ENCODE assay signal across 20 cellular contexts in the genomic region with DNA sequence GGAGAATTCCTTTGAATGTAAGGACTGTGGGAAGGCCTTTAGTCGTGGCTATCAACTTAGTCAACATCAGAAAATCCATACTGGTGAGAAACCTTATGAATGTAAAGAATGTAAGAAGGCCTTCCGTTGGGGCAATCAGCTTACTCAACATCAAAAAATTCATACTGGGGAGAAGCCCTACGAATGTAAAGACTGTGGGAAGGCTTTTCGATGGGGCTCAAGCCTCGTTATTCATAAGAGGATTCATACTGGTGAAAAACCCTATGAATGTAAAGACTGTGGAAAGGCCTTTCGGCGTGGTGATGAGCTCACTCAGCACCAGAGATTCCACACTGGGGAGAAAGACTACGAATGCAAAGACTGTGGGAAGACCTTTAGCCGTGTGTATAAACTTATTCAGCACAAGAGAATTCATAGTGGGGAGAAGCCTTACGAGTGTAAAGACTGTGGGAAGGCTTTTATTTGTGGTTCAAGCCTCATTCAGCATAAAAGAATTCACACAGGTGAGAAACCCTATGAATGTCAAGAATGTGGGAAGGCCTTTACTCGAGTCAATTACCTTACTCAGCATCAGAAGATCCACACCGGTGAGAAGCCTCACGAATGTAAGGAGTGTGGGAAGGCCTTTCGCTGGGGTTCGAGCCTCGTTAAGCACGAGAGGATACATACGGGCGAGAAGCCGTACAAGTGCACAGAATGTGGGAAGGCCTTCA. TPM values are rescaled to one million over a fixed set of nuclear protein-coding genes. Genes with fewer than 3 reads are reported as not detected.
A peak's percentile ranks its signal among the peaks of the same experiment; 100 is the strongest.
DNase-seq lines count a peak whose midpoint lies in the region; ATAC-seq and TF ChIP-seq lines count a peak whose summit lies in the region.
"Had no signal": no experiment of that assay in that cellular context is flagged by ENCODE, and none has a peak within 500 bp of the region (broad histone marks: within the 10 kb centered on the region; RNA-seq: fewer than 3 reads in every experiment).

No MANE protein-coding gene starts in this region.

- H3K27me3 ChIP-seq in PC-3 (ENCODE audit: low read length) (no peaks in the 10 kb centered on the region), liver (ENCODE audit: control insufficient read depth in 4 of 4, insufficient read depth in 4 of 4, low read length in 3 of 4) (no peaks in the 10 kb centered on the region), upper lobe of right lung (no peaks in the 10 kb centered on the region), SK-N-SH (ENCODE audit: insufficient read depth) (no peaks in the 10 kb centered on the region)

- DNase-seq in cardiac septum (ENCODE audit: low spot score), result peak; percentile 43
- DNase-seq in left cardiac atrium, result no peak
- DNase-seq in PC-3, result no peak
- DNase-seq in upper lobe of right lung, result peak; percentile 31
- no peak for DNase-seq in SK-N-SH
- no peak for DNase-seq in left ventricle myocardium superior
- DNase-seq: CD4-positive, CD25-positive, alpha-beta regulatory T cell; DND-41; GDM1; H9; KG1; NCI-H1092 treated with DMSO at 0.1 percent for 48 hours; NCI-H1694 treated with DMSO at 0.1 percent for 48 hours; NCI-H345; NCI-H69; NK-92 treated with Interleukin-12 subunit alpha and Interleukin-12 subunit beta, amount 100 ng/mL, for 24 hours had no signal

- H3K27ac ChIP-seq in PC-3 (ENCODE audit: low read length), result no peak overlapping the region
- H3K27ac ChIP-seq in liver (ENCODE audit: low read depth in 1 of 2, low read length in 2 of 2), result no peak overlapping the region
- no peak overlapping the region for H3K27ac ChIP-seq in upper lobe of right lung
- no peak overlapping the region for H3K27ac ChIP-seq in SK-N-SH (ENCODE audit: low read depth in 2 of 2, low read length in 1 of 2)
- H3K27ac ChIP-seq: HL-60 had no signal

- CTCF ChIA-PET in PC-3 (lab: Charles Lee), result no interaction called here
- CTCF ChIA-PET in SK-N-SH (lab: Yijun Ruan, JAX), result no interaction called here

- intact Hi-C loops in cardiac septum (cut with DNase I), result no loop called here
- intact Hi-C loops in left cardiac atrium (cut with DNase I), result no loop called here
- intact Hi-C loops in PC-3 (cut with micrococcal nuclease), result no loop called here
- intact Hi-C loops in upper lobe of right lung (cut with DNase I), result no loop called here
- intact Hi-C loops in left ventricle myocardium superior (cut with micrococcal nuclease), result no loop called here

- H3K9me3 ChIP-seq in PC-3 (ENCODE audit: low read length) (peaks cover 34% of the 10 kb centered on the region), liver (ENCODE audit: control insufficient read depth in 4 of 4, low read length in 3 of 4) (peaks cover 21 to 62% (median 32%) of the 10 kb centered on the region in 4 donors), upper lobe of right lung (peaks cover 15% of the 10 kb centered on the region), SK-N-SH (peaks cover 13% of the 10 kb centered on the region)

- no peak for TF ChIP-seq CTCF in PC-3 (conservative IDR thresholded peaks at IDR 0.05; ENCODE audit: low read depth, low read length)
- no peak for TF ChIP-seq CTCF in liver (IDR thresholded peaks at IDR 0.05; ENCODE audit: low read depth, low read length, missing input control)
- TF ChIP-seq CTCF in upper lobe of right lung (IDR thresholded peaks at IDR 0.05), result no peak
- no peak for TF ChIP-seq CTCF in SK-N-SH (IDR thresholded peaks at IDR 0.05)

- no peak for TF ChIP-seq RAD21 in liver (IDR thresholded peaks at IDR 0.05)
- no peak for TF ChIP-seq RAD21 in SK-N-SH (IDR thresholded peaks at IDR 0.05; ENCODE audit: low read length)

- H3K9ac ChIP-seq in PC-3 (ENCODE audit: low read length) (no peak overlapping the region), liver (ENCODE audit: low read depth in 1 of 2, low read length in 2 of 2) (no peak overlapping the region), SK-N-SH (no peak overlapping the region)

- H3K4me1 ChIP-seq in PC-3 (ENCODE audit: insufficient read depth, low read length) (no peaks in the 10 kb centered on the region), liver (ENCODE audit: control insufficient read depth in 4 of 4, insufficient read depth in 4 of 4, low read length in 3 of 4) (no peaks in the 10 kb centered on the region), upper lobe of right lung (no peaks in the 10 kb centered on the region), SK-N-SH (ENCODE audit: control insufficient read depth in 1 of 2, insufficient read depth in 2 of 2, low read depth in 1 of 2, low read length in 1 of 2) (no peaks in the 10 kb centered on the region)

- no peaks in the 10 kb centered on the region for H3K79me2 ChIP-seq in PC-3 (ENCODE audit: low read length)
- no peaks in the 10 kb centered on the region for H3K79me2 ChIP-seq in SK-N-SH (ENCODE audit: insufficient read depth)

- H3K9me2 ChIP-seq in PC-3 (replicated peaks; ENCODE audit: low read length) (no peaks in the 10 kb centered on the region), SK-N-SH (no peaks in the 10 kb centered on the region)

- POLR2A ChIA-PET in PC-3 (lab: Charles Lee; ENCODE audit: unreplicated experiment), result no interaction called here
- POLR2A ChIA-PET in SK-N-SH (lab: Yijun Ruan, JAX), result no interaction called here

- ATAC-seq in left cardiac atrium (no peak), PC-3 (no peak), upper lobe of right lung (no peak), left ventricle myocardium superior (no peak), GM21737 (IDR thresholded peaks at IDR 0.05; ENCODE audit: unreplicated experiment) (no peak)

- TF ChIP-seq EP300 in SK-N-SH (IDR thresholded peaks at IDR 0.05; ENCODE audit: borderline replicate concordance in 1 of 2, low read depth in 1 of 2, low read length in 1 of 2), result no peak

- H3K36me3 ChIP-seq in PC-3 (ENCODE audit: low read depth, low read length) (peaks cover 77% of the 10 kb centered on the region), liver (ENCODE audit: control insufficient read depth in 4 of 4, insufficient read depth in 3 of 4, low read depth in 1 of 4, low read length in 3 of 4) (peaks cover 3 to 38% (median 26%) of the 10 kb centered on the region in 4 donors), upper lobe of right lung (peaks cover 54% of the 10 kb centered on the region), SK-N-SH (replicated peaks in 1 of 2; ENCODE audit: control insufficient read depth in 1 of 2, insufficient read depth in 2 of 2, low read length in 1 of 2) (peaks cover 23 to 51% of the 10 kb centered on the region in 2 experiments)

- H3K4me2 ChIP-seq in PC-3 (ENCODE audit: low read length) (no peak overlapping the region), SK-N-SH (no peak overlapping the region)

- 96% methylated on average over 20 of the region's 20 CpGs for WGBS in liver
- WGBS in SK-N-SH (ENCODE audit: low lambda C conversion rate), result 92% methylated on average over 20 of the region's 20 CpGs

- no peaks in the 10 kb centered on the region for H3F3A ChIP-seq in PC-3 (ENCODE audit: low read length, unreplicated experiment)
- H3F3A ChIP-seq in SK-N-SH (replicated peaks; ENCODE audit: insufficient read depth), result no peaks in the 10 kb centered on the region

- no peaks in the 10 kb centered on the region for H4K20me1 ChIP-seq in PC-3 (ENCODE audit: low read length)
- no peaks in the 10 kb centered on the region for H4K20me1 ChIP-seq in SK-N-SH (ENCODE audit: insufficient read depth)

- H2AFZ ChIP-seq in PC-3 (ENCODE audit: low read length), result no peak overlapping the region
- H2AFZ ChIP-seq in SK-N-SH (ENCODE audit: low read depth), result no peak overlapping the region

- BruUV-seq in PC-3 (replicated peaks; lab: Mats Ljungman, UMichigan), result TSS peak; percentile 30

- peak overlapping the region; percentile 17; the same call in 1 of the 2 replicates for H3K4me3 ChIP-seq in PC-3 (ENCODE audit: low read length)
- H3K4me3 ChIP-seq in liver (ENCODE audit: low read depth in 1 of 3, low read length in 3 of 3), result peak overlapping the region in 2 of 3 donors; percentile 44 to 55
- no peak overlapping the region for H3K4me3 ChIP-seq in upper lobe of right lung
- H3K4me3 ChIP-seq in SK-N-SH (ENCODE audit: low read depth in 2 of 2, low read length in 1 of 2), result no peak overlapping the region; a peak in 1 of 4 replicates

TF ChIP-seq in liver, 16 proteins besides CTCF, POLR2A, EP300 and RAD21 (continues in another document):
- TF ChIP-seq RXRA (IDR thresholded peaks at IDR 0.05), result no peak

TF ChIP-seq in SK-N-SH, 30 proteins besides CTCF, POLR2A, EP300 and RAD21 (continues in another document):
- TF ChIP-seq GATA2 (CRISPR knock-in tag; IDR thresholded peaks at IDR 0.05) (no peak), TCF12 (IDR thresholded peaks at IDR 0.05) (no peak), NFIC (IDR thresholded peaks at IDR 0.05; ENCODE audit: borderline replicate concordance) (no peak), MXI1 (IDR thresholded peaks at IDR 0.05; ENCODE audit: low read depth, low read length) (no peak)
- TF ChIP-seq, protein P1, sequence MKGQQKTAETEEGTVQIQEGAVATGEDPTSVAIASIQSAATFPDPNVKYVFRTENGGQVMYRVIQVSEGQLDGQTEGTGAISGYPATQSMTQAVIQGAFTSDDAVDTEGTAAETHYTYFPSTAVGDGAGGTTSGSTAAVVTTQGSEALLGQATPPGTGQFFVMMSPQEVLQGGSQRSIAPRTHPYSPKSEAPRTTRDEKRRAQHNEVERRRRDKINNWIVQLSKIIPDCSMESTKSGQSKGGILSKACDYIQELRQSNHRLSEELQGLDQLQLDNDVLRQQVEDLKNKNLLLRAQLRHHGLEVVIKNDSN (IDR thresholded peaks at IDR 0.05; ENCODE audit: borderline replicate concordance, low read depth), result no peak
- TF ChIP-seq, protein P2, sequence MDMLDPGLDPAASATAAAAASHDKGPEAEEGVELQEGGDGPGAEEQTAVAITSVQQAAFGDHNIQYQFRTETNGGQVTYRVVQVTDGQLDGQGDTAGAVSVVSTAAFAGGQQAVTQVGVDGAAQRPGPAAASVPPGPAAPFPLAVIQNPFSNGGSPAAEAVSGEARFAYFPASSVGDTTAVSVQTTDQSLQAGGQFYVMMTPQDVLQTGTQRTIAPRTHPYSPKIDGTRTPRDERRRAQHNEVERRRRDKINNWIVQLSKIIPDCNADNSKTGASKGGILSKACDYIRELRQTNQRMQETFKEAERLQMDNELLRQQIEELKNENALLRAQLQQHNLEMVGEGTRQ (IDR thresholded peaks at IDR 0.05; ENCODE audit: borderline replicate concordance, low read depth, low read length), result no peak

RNA-seq across cellular contexts. Expression of a gene that starts 39.2 kb away (rescaled TPM):
- total RNA-seq in cardiac septum (9.8 TPM), left cardiac atrium (10 to 100 TPM; 10.4 to 36.1 TPM), PC-3 (2014; rRNA removed) (28.0 and 32.5 TPM in 2 replicates), liver (1 to 10 TPM; 6.9 to 9.7 TPM), upper lobe of right lung (30.1 TPM), left ventricle myocardium superior (10.7 TPM)
- polyA plus RNA-seq in liver (1 to 10 TPM; 2.8 to 4.6 TPM), SK-N-SH (2012; rRNA removed) (7.2 and 8.9 TPM in 2 replicates)
- polyA plus RNA-seq in SK-N-SH (2012; cell fraction: cytosol; rRNA removed), result 3.0 and 4.2 TPM in 2 replicates
- polyA plus RNA-seq in SK-N-SH (2012; cell fraction: nucleus; rRNA removed), result 41.5 and 46.1 TPM in 2 replicates

RNA-seq across cellular contexts. Expression of a gene that starts 54.7 kb away (rescaled TPM):
- total RNA-seq in cardiac septum (0.54 TPM), left cardiac atrium (not detected), PC-3 (2014; rRNA removed) (not detected in 2 replicates), liver (not detected), upper lobe of right lung (not detected), left ventricle myocardium superior (not detected)
- polyA plus RNA-seq in liver (not detected), SK-N-SH (2012; rRNA removed) (not detected in 2 replicates)
- polyA plus RNA-seq in SK-N-SH (2012; cell fraction: cytosol; rRNA removed), result not detected in 2 replicates
- not detected in 2 replicates for polyA plus RNA-seq in SK-N-SH (2012; cell fraction: nucleus; rRNA removed)
- total RNA-seq: CD4-positive, CD25-positive, alpha-beta regulatory T cell; H9; M059J had no signal
- polyA plus RNA-seq: CD4-positive, CD25-positive, alpha-beta regulatory T cell had no signal

Comparison
In these comparisons a context has a peak if more than half of its experiments do, and no peak if none do; other contexts are left out.
1. DNase-seq: peak in cardiac septum (single experiment) and upper lobe of right lung (single experiment); none in left cardiac atrium (single experiment), PC-3 (single experiment), SK-N-SH (single experiment) and left ventricle myocardium superior (single experiment).
2. H3K4me3 ChIP-seq: peak in PC-3 (single experiment) and liver (2 of 3); none in upper lobe of right lung (single experiment) and SK-N-SH (0 of 2).